In genomic region chr7:85815511-85815910, GRCh38 we compare ENCODE assay signal across 19 cellular contexts.
"Had no signal": no experiment of that assay in that cellular context is flagged by ENCODE, and none has a peak within 500 bp of the region (broad histone marks: within the 10 kb centered on the region; RNA-seq: fewer than 3 reads in every experiment).

No MANE protein-coding gene starts in this region.

- ATAC-seq: effector memory CD8-positive, alpha-beta T cell; foreskin keratinocyte; gastroesophageal sphincter; heart left ventricle; left cardiac atrium; left lung; left ventricle myocardium superior; lower lobe of right lung; mucosa of descending colon; naive thymus-derived CD8-positive, alpha-beta T cell had no signal

- DNase-seq: colonic mucosa; cortex of kidney; effector CD8-positive, alpha-beta T cell; effector memory CD8-positive, alpha-beta T cell; endodermal cell; erythroblast; foreskin keratinocyte; heart left ventricle; hypothalamus; immature natural killer cell; left cardiac atrium; left lung; left ventricle myocardium superior; lower lobe of right lung; mesenchymal stem cell; mucosa of descending colon; naive B cell; naive thymus-derived CD8-positive, alpha-beta T cell had no signal
